ENCODE assay signal across 12 cellular contexts in the genomic region with DNA sequence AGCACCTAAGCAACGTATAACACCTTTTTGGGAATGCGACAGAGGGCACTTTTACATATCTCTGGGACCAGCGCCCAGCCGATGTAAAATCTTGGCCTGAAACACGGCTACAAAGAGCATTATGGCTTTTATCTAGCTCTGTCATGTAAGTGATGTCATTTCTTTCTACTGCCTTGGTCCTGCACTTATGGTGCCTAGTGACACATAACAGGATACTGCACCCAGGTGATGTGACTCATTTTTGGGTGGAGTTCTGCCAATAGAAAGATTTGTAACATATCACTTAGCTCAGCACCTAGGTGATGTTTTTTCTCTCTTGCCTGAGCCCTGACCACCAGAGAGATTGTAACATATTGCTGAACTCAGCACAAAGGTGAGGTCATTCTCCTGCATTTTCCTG. TPM values are rescaled to one million over a fixed set of nuclear protein-coding genes. Genes with fewer than 3 reads are reported as not detected.
DNase-seq lines count a peak whose midpoint lies in the region; ATAC-seq and TF ChIP-seq lines count a peak whose summit lies in the region.
"Not testable (repeated sequence)": the region's sequence is repeated elsewhere in the genome, so short reads cannot be mapped to it uniquely, and the experiment has no call there.
"Had no signal": no experiment of that assay in that cellular context is flagged by ENCODE, and none has a peak within 500 bp of the region (broad histone marks: within the 10 kb centered on the region; RNA-seq: fewer than 3 reads in every experiment).

No MANE protein-coding gene starts in this region.

- H3K27me3 ChIP-seq in RWPE2 (ENCODE audit: insufficient read depth, poor library complexity, severe bottlenecking): not testable (repeated sequence)

- intact Hi-C loops in activated CD4-positive, alpha-beta T cell treated with anti-CD3 and anti-CD28 coated beads for 36 hours (cut with DNase I, micrococcal nuclease); left ventricle myocardium superior (cut with micrococcal nuclease): not testable (repeated sequence)

- CTCF ChIA-PET in activated CD4-positive, alpha-beta T cell treated with anti-CD3 and anti-CD28 coated beads for 36 hours (lab: Charles Lee): not testable (repeated sequence)

- H3K27me3 Mint-ChIP-seq in activated CD4-positive, alpha-beta T cell treated with anti-CD3 and anti-CD28 coated beads for 36 hours; stimulated activated naive CD8-positive, alpha-beta T cell treated with anti-CD3 and anti-CD28 coated beads, Interleukin-15, amount 100 ng/mL, for 72 hours: not testable (repeated sequence)

- not testable (repeated sequence) for H3K4me3 Mint-ChIP-seq in activated CD4-positive, alpha-beta T cell treated with anti-CD3 and anti-CD28 coated beads for 36 hours; stimulated activated naive CD8-positive, alpha-beta T cell treated with anti-CD3 and anti-CD28 coated beads, Interleukin-15, amount 100 ng/mL, for 72 hours

- POLR2A ChIA-PET in activated CD4-positive, alpha-beta T cell treated with anti-CD3 and anti-CD28 coated beads for 36 hours (lab: Charles Lee): not testable (repeated sequence)

- not testable (repeated sequence) for H3K9me3 Mint-ChIP-seq in activated CD4-positive, alpha-beta T cell treated with anti-CD3 and anti-CD28 coated beads for 36 hours (ENCODE audit: low read depth); activated naive CD4-positive, alpha-beta T cell treated with anti-CD3 and anti-CD28 coated beads, Interleukin-2, amount 50 U/mL, for 72 hours; stimulated activated naive CD8-positive, alpha-beta T cell treated with anti-CD3 and anti-CD28 coated beads, Interleukin-15, amount 100 ng/mL, for 72 hours

- not testable (repeated sequence) for H3K36me3 Mint-ChIP-seq in activated CD4-positive, alpha-beta T cell treated with anti-CD3 and anti-CD28 coated beads for 36 hours (ENCODE audit: low read depth); activated naive CD4-positive, alpha-beta T cell treated with anti-CD3 and anti-CD28 coated beads, Interleukin-2, amount 50 U/mL, for 72 hours

- not testable (repeated sequence) for H3K27ac ChIP-seq in RWPE2 (ENCODE audit: poor library complexity, severe bottlenecking)

- not testable (repeated sequence) for TF ChIP-seq CTCF in RWPE2 (IDR thresholded peaks at IDR 0.05; ENCODE audit: poor library complexity, severe bottlenecking)

- ATAC-seq in GM18868 (IDR thresholded peaks at IDR 0.05; ENCODE audit: unreplicated experiment) (peak; percentile 62), RWPE2 (ENCODE audit: low read depth) (peak; percentile 76), left ventricle myocardium superior (peak; percentile 50)
- peak; percentile 66 for ATAC-seq in activated CD4-positive, alpha-beta T cell treated with anti-CD3 and anti-CD28 coated beads for 36 hours
- ATAC-seq in activated naive CD4-positive, alpha-beta T cell treated with anti-CD3 and anti-CD28 coated beads, Interleukin-2, amount 50 U/mL, for 72 hours: peak; percentile 18 to 85
- ATAC-seq in stimulated activated naive CD8-positive, alpha-beta T cell treated with anti-CD3 and anti-CD28 coated beads, Interleukin-15, amount 100 ng/mL, for 72 hours: peak; percentile 65

- H3K36me3 ChIP-seq in RWPE2 (ENCODE audit: low read depth): not testable (repeated sequence)

- H3K9me3 ChIP-seq in RWPE2 (ENCODE audit: severe bottlenecking): not testable (repeated sequence)

- H3K4me3 ChIP-seq in RWPE2 (ENCODE audit: severe bottlenecking): not testable (repeated sequence)

- not testable (repeated sequence) for H3K4me1 Mint-ChIP-seq in activated CD4-positive, alpha-beta T cell treated with anti-CD3 and anti-CD28 coated beads for 36 hours; stimulated activated naive CD8-positive, alpha-beta T cell treated with anti-CD3 and anti-CD28 coated beads, Interleukin-15, amount 100 ng/mL, for 72 hours

- H3K4me1 ChIP-seq in RWPE2 (ENCODE audit: insufficient read depth, poor library complexity, severe bottlenecking): not testable (repeated sequence)

- H3K27ac Mint-ChIP-seq in activated CD4-positive, alpha-beta T cell treated with anti-CD3 and anti-CD28 coated beads for 36 hours; activated naive CD4-positive, alpha-beta T cell treated with anti-CD3 and anti-CD28 coated beads, Interleukin-2, amount 50 U/mL, for 72 hours; stimulated activated naive CD8-positive, alpha-beta T cell treated with anti-CD3 and anti-CD28 coated beads, Interleukin-15, amount 100 ng/mL, for 72 hours: not testable (repeated sequence)

- DNase-seq in RWPE2 (ENCODE audit: low spot score); activated CD4-positive, alpha-beta T cell treated with anti-CD3 and anti-CD28 coated beads for 36 hours; activated naive CD4-positive, alpha-beta T cell treated with anti-CD3 and anti-CD28 coated beads, Interleukin-2, amount 50 U/mL, for 72 hours (ENCODE audit: low spot score in 2 of 2); left ventricle myocardium superior; stimulated activated naive CD8-positive, alpha-beta T cell treated with anti-CD3 and anti-CD28 coated beads, Interleukin-15, amount 100 ng/mL, for 72 hours: not testable (repeated sequence)

RNA-seq across cellular contexts. Expression of gene BPY2, which starts 2.4 kb away (rescaled TPM):
- not detected for total RNA-seq in activated CD4-positive, alpha-beta T cell treated with anti-CD3 and anti-CD28 coated beads for 36 hours
- total RNA-seq in activated naive CD4-positive, alpha-beta T cell treated with anti-CD3 and anti-CD28 coated beads, Interleukin-2, amount 50 U/mL, for 72 hours: not detected
- total RNA-seq in left ventricle myocardium superior: not detected
- total RNA-seq: A172; B cell; Caco-2; Calu3; CD4-positive, alpha-beta T cell; CD8-positive, alpha-beta T cell had no signal
